8 cellular contexts compared by ENCODE assay signal in genomic region chr1:8880068-8880676, GRCh38. TPM values are rescaled to one million over a fixed set of nuclear protein-coding genes. Genes with fewer than 3 reads are reported as not detected.
DNase-seq lines count a peak whose midpoint lies in the region; ATAC-seq, FAIRE-seq and TF ChIP-seq lines count a peak whose summit lies in the region.

No MANE protein-coding gene starts in this region.

- intact Hi-C loops in A673 (cut with micrococcal nuclease; ENCODE audit: unreplicated experiment) (no loop called here), GM12878 (cut with micrococcal nuclease; ENCODE audit: unreplicated experiment) (no loop called here)

- POLR2A ChIA-PET in A673 (lab: Charles Lee; ENCODE audit: low non-redundant PET): no interaction called here
- POLR2A ChIA-PET in GM12878 (lab: Charles Lee): interaction anchor here (0.6 to 1.7 kb wide), 7 partner anchors 11 to 200 kb away, joined by 3 to 6 read pairs (median 3); partner anchors contain the start of gene RERE

- H3K27ac ChIP-seq in A673 (ENCODE audit: low read depth, low read length, poor library complexity, severe bottlenecking) (peak overlapping the region; percentile 99), GM12878 (ENCODE audit: control insufficient read depth, insufficient read depth) (peak overlapping the region; percentile 99)

- H3K9me3 ChIP-seq in A673 (ENCODE audit: low read depth, low read length, poor library complexity, severe bottlenecking) (no peaks in the 10 kb centered on the region), GM12878 (replicated peaks; ENCODE audit: control insufficient read depth, insufficient read depth, low read length) (no peaks in the 10 kb centered on the region; the same call in 2 of the 3 replicates)

- no peak overlapping the region for H3K4me3 ChIP-seq in A673 (ENCODE audit: low read depth, low read length, poor library complexity, severe bottlenecking)
- peak overlapping the region; percentile 92 for H3K4me3 ChIP-seq in GM12865 (ENCODE audit: low read depth, low read length)
- H3K4me3 ChIP-seq in GM12878: peak overlapping the region; percentile 74

- TF ChIP-seq RAD21 in GM12878 (IDR thresholded peaks at IDR 0.05; ENCODE audit: insufficient read depth, low read depth, low read length): no peak

- no peaks in the 10 kb centered on the region for H4K20me1 ChIP-seq in GM12878 (ENCODE audit: control insufficient read depth, insufficient read depth)

- TF ChIP-seq POLR2A in GM12878 (IDR thresholded peaks at IDR 0.05; ENCODE audit: low read depth, low read length): no peak

- H3K4me3 Mint-ChIP-seq in stimulated activated effector memory CD8-positive, alpha-beta T cell treated with anti-CD3 and anti-CD28 coated beads, Interleukin-12 subunit alpha, Interleukin-12 subunit beta, amount 100 ng/mL, for 72 hours: peak overlapping the region; percentile 75

- CTCF ChIA-PET in A673 (lab: Charles Lee): interaction anchor here (0.6 to 1.2 kb wide), 2 partner anchors 125 to 301 kb away, joined by 3 to 6 read pairs; no protein-coding TSS in a partner anchor
- CTCF ChIA-PET in GM12878 (lab: Yijun Ruan, JAX): interaction anchor here (0.5 to 3.1 kb wide), 12 partner anchors 11 to 297 kb away, joined by 3 to 10 read pairs (median 5); no protein-coding TSS in a partner anchor

- peak overlapping the region; percentile 100 for H3K9ac ChIP-seq in GM12878 (ENCODE audit: control insufficient read depth, insufficient read depth, low read length)

- H3K36me3 Mint-ChIP-seq in stimulated activated effector memory CD8-positive, alpha-beta T cell treated with anti-CD3 and anti-CD28 coated beads, Interleukin-12 subunit alpha, Interleukin-12 subunit beta, amount 100 ng/mL, for 72 hours: peaks cover 51% of the 10 kb centered on the region

- no peak overlapping the region for H2AFZ ChIP-seq in GM12878 (ENCODE audit: control insufficient read depth, low read depth, low read length)

- in situ Hi-C loops in GM12878 (cut with MboI): no loop called here

- H3K36me3 ChIP-seq in A673 (ENCODE audit: insufficient read depth, low read length, poor library complexity, severe bottlenecking) (peaks cover 25% of the 10 kb centered on the region), GM12878 (ENCODE audit: control insufficient read depth in 2 of 2, insufficient read depth in 2 of 2, low read length in 1 of 2) (no peaks in the 10 kb centered on the region; a peak in 1 of 4 replicates)

- H3K4me1 ChIP-seq in A673 (ENCODE audit: insufficient read depth, low read length, poor library complexity, severe bottlenecking) (peaks cover 23% of the 10 kb centered on the region), GM12878 (ENCODE audit: control insufficient read depth, insufficient read depth, low read length) (peaks cover 12% of the 10 kb centered on the region)

- no peak for FAIRE-seq in GM12878 (lab: Jason Lieb, UNC)

- RAD21 ChIA-PET in GM12878 (lab: Charles Lee; ENCODE audit: unreplicated experiment): interaction anchor here (0.7 to 1.1 kb wide), 3 partner anchors 21 to 28 kb away, joined by 3 to 5 read pairs (median 3); no protein-coding TSS in a partner anchor

- H3K4me2 ChIP-seq in GM12878 (ENCODE audit: control insufficient read depth, insufficient read depth): peak overlapping the region; percentile 97

- no peak for ATAC-seq in GM12878
- ATAC-seq in stimulated activated effector memory CD8-positive, alpha-beta T cell treated with anti-CD3 and anti-CD28 coated beads, Interleukin-12 subunit alpha, Interleukin-12 subunit beta, amount 100 ng/mL, for 72 hours: no peak

- SMC1A ChIA-PET in GM12878 (lab: Charles Lee; ENCODE audit: uncharacterized antibody, unreplicated experiment): interaction anchor here (0.6 to 1.5 kb wide), 9 partner anchors 10 to 806 kb away, joined by 3 read pairs; no protein-coding TSS in a partner anchor

- TF ChIP-seq CTCF in A673 (conservative IDR thresholded peaks at IDR 0.05; ENCODE audit: low read depth, low read length): no peak
- no peak for TF ChIP-seq CTCF in GM12865 (IDR thresholded peaks at IDR 0.05; ENCODE audit: insufficient read depth, low read depth, low read length, missing control alignments)
- no peak for TF ChIP-seq CTCF in GM12878 (IDR thresholded peaks at IDR 0.05 in 2 of 3, conservative IDR thresholded peaks at IDR 0.05 in 1 of 3; ENCODE audit: control insufficient read depth in 2 of 3, extremely low read depth in 1 of 3, insufficient read depth in 1 of 3, low read depth in 3 of 3, low read length in 3 of 3)

- DNase-seq in A673 (ENCODE audit: low spot score) (peak; percentile 73), GM12865 (ENCODE audit: low read depth) (peak; percentile 61), GM12878 (ENCODE audit: low read depth, low spot score) (no peak), iris pigment epithelial cell (ENCODE audit: low read depth) (peak; percentile 98), NCI-H2171 treated with DMSO at 0.1 percent for 48 hours (lab: John Stamatoyannopoulos, UW) (no peak)
- DNase-seq in stimulated activated effector memory CD8-positive, alpha-beta T cell treated with anti-CD3 and anti-CD28 coated beads, Interleukin-12 subunit alpha, Interleukin-12 subunit beta, amount 100 ng/mL, for 72 hours (ENCODE audit: low spot score in 2 of 2): no peak
- DNase-seq in effector CD8-positive, alpha-beta T cell (lab: John Stamatoyannopoulos, UW): no peak

- peaks cover 22% of the 10 kb centered on the region for H3K4me1 Mint-ChIP-seq in stimulated activated effector memory CD8-positive, alpha-beta T cell treated with anti-CD3 and anti-CD28 coated beads, Interleukin-12 subunit alpha, Interleukin-12 subunit beta, amount 100 ng/mL, for 72 hours

- H3K79me2 ChIP-seq in GM12878 (ENCODE audit: control insufficient read depth, insufficient read depth, low read length): peaks cover 47% of the 10 kb centered on the region

- 74% methylated on average over 8 of the region's 8 CpGs for WGBS in GM12878 (ENCODE audit: insufficient coverage, insufficient replicate concordance, low lambda C conversion rate, missing lambda C conversion rate)

- H3K9me3 Mint-ChIP-seq in stimulated activated effector memory CD8-positive, alpha-beta T cell treated with anti-CD3 and anti-CD28 coated beads, Interleukin-12 subunit alpha, Interleukin-12 subunit beta, amount 100 ng/mL, for 72 hours: no peaks in the 10 kb centered on the region

- BruUV-seq in A673 (replicated peaks; lab: Mats Ljungman, UMichigan): TSS peak; percentile 80
- no TSS peak for BruUV-seq in GM12878 (replicated peaks; lab: Mats Ljungman, UMichigan)

- H3K27ac Mint-ChIP-seq in stimulated activated effector memory CD8-positive, alpha-beta T cell treated with anti-CD3 and anti-CD28 coated beads, Interleukin-12 subunit alpha, Interleukin-12 subunit beta, amount 100 ng/mL, for 72 hours: peak overlapping the region; percentile 98

- H3K27me3 ChIP-seq in A673 (replicated peaks; ENCODE audit: insufficient read depth, low read depth, low read length, poor library complexity) (no peaks in the 10 kb centered on the region), GM12878 (replicated peaks in 1 of 2; ENCODE audit: control insufficient read depth in 2 of 2, insufficient read depth in 2 of 2, low read length in 1 of 2) (no peaks in the 10 kb centered on the region)

- TF ChIP-seq EP300 in GM12878 (IDR thresholded peaks at IDR 0.05; ENCODE audit: borderline replicate concordance in 1 of 2, control insufficient read depth in 1 of 2, low read depth in 2 of 2, low read length in 2 of 2): no peak

TF ChIP-seq in PFSK-1, 5 proteins besides CTCF, POLR2A, EP300 and RAD21:
- no peak for TF ChIP-seq TAF1 (IDR thresholded peaks at IDR 0.05; ENCODE audit: borderline replicate concordance, insufficient read depth, low read length)
- TF ChIP-seq POLR2AphosphoS5 (IDR thresholded peaks at IDR 0.05; ENCODE audit: low read depth, low read length): peak; percentile 35; the same call in 1 of the 2 replicates

TF ChIP-seq in GM12878, 131 proteins besides CTCF, POLR2A, EP300 and RAD21:
- TF ChIP-seq MLLT1 (IDR thresholded peaks at IDR 0.05) (peak; percentile 69), GATAD2B (conservative IDR thresholded peaks at IDR 0.05; ENCODE audit: low read depth) (no peak)

RNA-seq across cellular contexts. Expression of gene ENO1, which starts 1.7 kb away (rescaled TPM):
- 2,313 and 2,659 TPM in 2 replicates for total RNA-seq in A673 (2021)
- polyA plus RNA-seq in PFSK-1 (2012; ENCODE audit: insufficient read length, low read depth): 2,075 TPM
- 1,080 and 1,100 TPM in 2 replicates for total RNA-seq in GM12878 (2013; cell fraction: nucleolus; rRNA removed)
- 2,091 and 2,104 TPM in 2 replicates for total RNA-seq in GM12878 (2014; rRNA removed)
- total RNA-seq in GM12878 (2014; rRNA removed; fragmentation: Illumina TruSeq; extraction: Trizol): 1,863 and 1,937 TPM in 2 replicates
- 1,850 and 1,883 TPM in 2 replicates for total RNA-seq in GM12878 (2021)
- 1,510 TPM for polyA plus RNA-seq in GM12878 (2011; ENCODE audit: low read depth)
- polyA plus RNA-seq in GM12878 (2011; rRNA removed): 3,232 and 3,745 TPM in 2 replicates
- 3,954 and 4,686 TPM in 2 replicates for polyA plus RNA-seq in GM12878 (2011; cell fraction: cytosol; rRNA removed)
- 2,823 and 3,284 TPM in 2 replicates for polyA plus RNA-seq in GM12878 (2011; cell fraction: nucleus; rRNA removed)
- 2,617 and 3,014 TPM in 2 replicates for polyA plus RNA-seq in GM12878 (2012)
- polyA plus RNA-seq in GM12878 (2014; fragmentation: Illumina TruSeq; extraction: Trizol): 1,358 and 1,983 TPM in 2 replicates
- 1,000 to 10,000 TPM; 3,300 to 4,219 TPM for polyA plus RNA-seq in GM12878 (2014; fragmentation: Nextera tagmentation; extraction: Ambion mirVana)
- polyA plus RNA-seq in GM12878 (2014; rRNA removed): 1,935 and 1,951 TPM in 2 replicates
- polyA plus RNA-seq in GM12878 (2016; fragmentation: Nextera tagmentation; extraction: Ambion mirVana): 1,000 to 10,000 TPM; 2,558 to 2,669 TPM
- 3,220 and 5,413 TPM in 2 replicates for polyA minus RNA-seq in GM12878 (2011; rRNA and poly(A)+ RNA removed)
- 1,559 and 1,564 TPM in 2 replicates for polyA minus RNA-seq in GM12878 (2011; cell fraction: cytosol; rRNA and poly(A)+ RNA removed)
- 601 and 693 TPM in 2 replicates for polyA minus RNA-seq in GM12878 (2011; cell fraction: nucleus; rRNA and poly(A)+ RNA removed)

Comparison
In these comparisons a context has a peak if more than half of its experiments do, and no peak if none do; other contexts are left out.
1. DNase-seq: peak in A673 (single experiment), GM12865 (single experiment) and iris pigment epithelial cell (single experiment); none in GM12878 (single experiment), stimulated activated effector memory CD8-positive, alpha-beta T cell treated with anti-CD3 and anti-CD28 coated beads, Interleukin-12 subunit alpha, Interleukin-12 subunit beta, amount 100 ng/mL, for 72 hours (0 of 2), NCI-H2171 treated with DMSO at 0.1 percent for 48 hours (single experiment) and effector CD8-positive, alpha-beta T cell (single experiment).